5 cellular contexts compared by ENCODE assay signal in genomic region chr3:186710694-186711093, GRCh38. TPM values are rescaled to one million over a fixed set of nuclear protein-coding genes. Genes with fewer than 3 reads are reported as not detected.
"Had no signal": no experiment of that assay in that cellular context is flagged by ENCODE, and none has a peak within 500 bp of the region (broad histone marks: within the 10 kb centered on the region; RNA-seq: fewer than 3 reads in every experiment).

No MANE protein-coding gene starts in this region.

RNA-seq across cellular contexts. Expression of gene KNG1, which starts 6.5 kb away (rescaled TPM):
- total RNA-seq: HT-29, HT1080, IMR-90 had no signal
- polyA plus RNA-seq: IgD-negative memory B cell, IMR-90, K562 had no signal

RNA-seq across cellular contexts. Expression of gene HRG, which starts 44.9 kb away (rescaled TPM):
- total RNA-seq: HT-29, IMR-90, K562 had no signal
- polyA plus RNA-seq: IgD-negative memory B cell, IMR-90, K562 had no signal
